1 cellular context compared by ENCODE assay signal in genomic region chr18:26227051-26227672, GRCh38.
TF ChIP-seq lines count a peak whose summit lies in the region.

No MANE protein-coding gene starts in this region.

TF ChIP-seq in SK-N-SH treated with all-trans-retinoic acid at 6 μM for 48 hours, 23 proteins besides CTCF, POLR2A, EP300 and RAD21 (continued from another document):
- TF ChIP-seq, protein P1, sequence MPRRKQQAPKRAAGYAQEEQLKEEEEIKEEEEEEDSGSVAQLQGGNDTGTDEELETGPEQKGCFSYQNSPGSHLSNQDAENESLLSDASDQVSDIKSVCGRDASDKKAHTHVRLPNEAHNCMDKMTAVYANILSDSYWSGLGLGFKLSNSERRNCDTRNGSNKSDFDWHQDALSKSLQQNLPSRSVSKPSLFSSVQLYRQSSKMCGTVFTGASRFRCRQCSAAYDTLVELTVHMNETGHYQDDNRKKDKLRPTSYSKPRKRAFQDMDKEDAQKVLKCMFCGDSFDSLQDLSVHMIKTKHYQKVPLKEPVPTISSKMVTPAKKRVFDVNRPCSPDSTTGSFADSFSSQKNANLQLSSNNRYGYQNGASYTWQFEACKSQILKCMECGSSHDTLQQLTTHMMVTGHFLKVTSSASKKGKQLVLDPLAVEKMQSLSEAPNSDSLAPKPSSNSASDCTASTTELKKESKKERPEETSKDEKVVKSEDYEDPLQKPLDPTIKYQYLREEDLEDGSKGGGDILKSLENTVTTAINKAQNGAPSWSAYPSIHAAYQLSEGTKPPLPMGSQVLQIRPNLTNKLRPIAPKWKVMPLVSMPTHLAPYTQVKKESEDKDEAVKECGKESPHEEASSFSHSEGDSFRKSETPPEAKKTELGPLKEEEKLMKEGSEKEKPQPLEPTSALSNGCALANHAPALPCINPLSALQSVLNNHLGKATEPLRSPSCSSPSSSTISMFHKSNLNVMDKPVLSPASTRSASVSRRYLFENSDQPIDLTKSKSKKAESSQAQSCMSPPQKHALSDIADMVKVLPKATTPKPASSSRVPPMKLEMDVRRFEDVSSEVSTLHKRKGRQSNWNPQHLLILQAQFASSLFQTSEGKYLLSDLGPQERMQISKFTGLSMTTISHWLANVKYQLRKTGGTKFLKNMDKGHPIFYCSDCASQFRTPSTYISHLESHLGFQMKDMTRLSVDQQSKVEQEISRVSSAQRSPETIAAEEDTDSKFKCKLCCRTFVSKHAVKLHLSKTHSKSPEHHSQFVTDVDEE (CRISPR knock-in tag; IDR thresholded peaks at IDR 0.05) = no peak
- TF ChIP-seq ZFP3 (CRISPR knock-in tag; IDR thresholded peaks at IDR 0.05) (no peak), ARNTL (CRISPR knock-in tag; IDR thresholded peaks at IDR 0.05; ENCODE audit: borderline replicate concordance, low read depth) (no peak), ZNF8 (CRISPR knock-in tag; IDR thresholded peaks at IDR 0.05) (no peak), CSDC2 (CRISPR knock-in tag; IDR thresholded peaks at IDR 0.05) (no peak), OSR1 (CRISPR knock-in tag; IDR thresholded peaks at IDR 0.05) (no peak), ZNF565 (CRISPR knock-in tag; conservative IDR thresholded peaks at IDR 0.05; ENCODE audit: low read depth) (no peak), SNAI2 (CRISPR knock-in tag; IDR thresholded peaks at IDR 0.05) (no peak), BACH2 (CRISPR knock-in tag; IDR thresholded peaks at IDR 0.05; ENCODE audit: borderline replicate concordance) (no peak), TOX (CRISPR knock-in tag; IDR thresholded peaks at IDR 0.05; ENCODE audit: borderline replicate concordance) (no peak), ISL1 (CRISPR knock-in tag; IDR thresholded peaks at IDR 0.05) (no peak)
- TF ChIP-seq, protein P2, sequence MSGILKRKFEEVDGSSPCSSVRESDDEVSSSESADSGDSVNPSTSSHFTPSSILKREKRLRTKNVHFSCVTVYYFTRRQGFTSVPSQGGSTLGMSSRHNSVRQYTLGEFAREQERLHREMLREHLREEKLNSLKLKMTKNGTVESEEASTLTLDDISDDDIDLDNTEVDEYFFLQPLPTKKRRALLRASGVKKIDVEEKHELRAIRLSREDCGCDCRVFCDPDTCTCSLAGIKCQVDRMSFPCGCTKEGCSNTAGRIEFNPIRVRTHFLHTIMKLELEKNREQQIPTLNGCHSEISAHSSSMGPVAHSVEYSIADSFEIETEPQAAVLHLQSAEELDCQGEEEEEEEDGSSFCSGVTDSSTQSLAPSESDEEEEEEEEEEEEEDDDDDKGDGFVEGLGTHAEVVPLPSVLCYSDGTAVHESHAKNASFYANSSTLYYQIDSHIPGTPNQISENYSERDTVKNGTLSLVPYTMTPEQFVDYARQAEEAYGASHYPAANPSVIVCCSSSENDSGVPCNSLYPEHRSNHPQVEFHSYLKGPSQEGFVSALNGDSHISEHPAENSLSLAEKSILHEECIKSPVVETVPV (CRISPR knock-in tag; IDR thresholded peaks at IDR 0.05) = no peak
